Comparison of ENCODE assay signal across 28 cellular contexts in the genomic region with DNA sequence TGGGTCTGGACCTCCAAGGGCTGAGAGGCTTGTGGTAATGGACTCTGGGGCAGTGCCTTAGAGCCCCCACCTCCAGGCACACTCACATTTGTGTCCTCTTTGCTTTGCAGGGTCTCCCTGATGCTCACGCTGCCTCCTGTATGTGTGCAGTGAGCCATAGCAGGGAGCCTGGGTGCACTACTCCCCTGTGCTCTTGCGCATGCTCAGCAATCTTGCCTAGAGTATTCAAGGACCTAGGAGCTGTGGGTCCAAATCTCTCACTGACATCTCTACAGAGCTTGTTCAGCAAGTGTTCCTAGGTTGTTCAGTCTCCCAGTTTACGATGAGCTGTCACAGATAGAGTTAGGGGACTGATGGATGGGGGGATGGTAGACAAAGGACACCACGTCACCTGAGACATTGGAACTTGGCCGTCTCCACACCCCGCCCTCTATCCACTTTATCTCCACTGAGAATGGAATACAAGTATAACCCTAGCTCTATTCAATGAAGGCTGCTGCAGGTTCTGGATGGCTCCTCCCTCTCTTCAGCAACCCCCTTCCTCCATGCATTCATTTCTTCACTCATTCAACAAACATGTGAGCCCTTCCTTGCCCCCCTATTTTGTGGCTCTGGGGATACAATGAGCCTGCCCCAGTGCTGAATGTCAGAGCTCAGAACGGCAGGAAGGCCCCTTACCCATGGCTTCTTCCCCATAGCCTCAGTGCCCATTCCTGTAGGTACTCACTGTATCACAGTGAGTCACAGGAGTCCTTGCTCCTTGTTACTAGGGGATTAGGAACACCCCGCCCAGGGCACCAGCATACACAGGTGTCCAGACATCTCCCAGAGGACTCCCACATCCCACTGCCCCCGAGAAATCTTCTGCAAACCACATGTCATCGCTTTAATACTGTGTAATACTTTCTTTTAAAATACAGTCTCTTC. TPM values are rescaled to one million over a fixed set of nuclear protein-coding genes. Genes with fewer than 3 reads are reported as not detected.
DNase-seq lines count a peak whose midpoint lies in the region; ATAC-seq and TF ChIP-seq lines count a peak whose summit lies in the region.
"Had no signal": no experiment of that assay in that cellular context is flagged by ENCODE, and none has a peak within 500 bp of the region (broad histone marks: within the 10 kb centered on the region; RNA-seq: fewer than 3 reads in every experiment).

No MANE protein-coding gene starts in this region.

- no peak overlapping the region for H2AFZ ChIP-seq in hepatocyte

- H3K4me2 ChIP-seq in hepatocyte: no peak overlapping the region

- no peaks in the 10 kb centered on the region for H3K9me3 ChIP-seq in WERI-Rb-1 (ENCODE audit: severe bottlenecking)
- H3K9me3 ChIP-seq in hepatocyte (ENCODE audit: low read depth): no peaks in the 10 kb centered on the region
- H3K9me3 ChIP-seq: BLaER1 treated with 17β-estradiol and CSF1 and Interleukin-3, amounts not matched to agents 10 nM and 100 nM; Caco-2; esophagus muscularis mucosa; tibial nerve had no signal

- H3K9me3 Mint-ChIP-seq in type B pancreatic cell: no peaks in the 10 kb centered on the region
- H3K9me3 Mint-ChIP-seq: activated T-cell treated with anti-CD3 and anti-CD28 coated beads, Interleukin-2, amount 50 U/mL, for 4 hours; endodermal cell; mesothelial cell of epicardium; naive B cell; stimulated activated naive CD8-positive, alpha-beta T cell treated with anti-CD3 and anti-CD28 coated beads, Interleukin-15, amount 100 ng/mL, for 72 hours had no signal

- H3K9me2 ChIP-seq in hepatocyte (replicated peaks; ENCODE audit: insufficient read depth): no peaks in the 10 kb centered on the region

- WGBS in hepatocyte (ENCODE audit: low lambda C conversion rate, missing lambda C conversion rate): 71% methylated on average over 10 of the region's 10 CpGs

- H3K4me1 ChIP-seq in hepatocyte (ENCODE audit: insufficient read depth): no peaks in the 10 kb centered on the region

- DNase-seq in SIG-M5 treated with dmso at 0.1 percent for 504 hours (lab: John Stamatoyannopoulos, UW; ENCODE audit: unreplicated experiment): peak; percentile 11
- DNase-seq in SIG-M5 (lab: John Stamatoyannopoulos, UW): no peak
- DNase-seq in WERI-Rb-1: peak; percentile 34
- peak; percentile 61 for DNase-seq in hepatocyte (ENCODE audit: low spot score)
- no peak for DNase-seq in type B pancreatic cell (ENCODE audit: extremely low spot score, unreplicated experiment)
- DNase-seq in SHP77 treated with DMSO at 0.1 percent for 48 hours (lab: John Stamatoyannopoulos, UW): no peak
- no peak for DNase-seq in stimulated activated CD4-positive, alpha-beta T cell treated with anti-CD3 and anti-CD28 coated beads, Interleukin-2, amount 100 ng/mL, for 48 hours
- DNase-seq: activated CD4-positive, alpha-beta T cell treated with anti-CD3 and anti-CD28 coated beads for 48 hours; activated T-cell treated with anti-CD3 and anti-CD28 coated beads, Interleukin-2, amount 50 U/mL, for 4 hours; endodermal cell; foreskin melanocyte; naive B cell; NCI-H2081; NCI-H446 treated with DMSO at 0.1 percent for 48 hours; NK-92 treated with Interleukin-12 subunit alpha and Interleukin-12 subunit beta, amount 100 ng/mL, for 24 hours; PC-3; Right ventricle myocardium superior; stimulated activated CD8-positive, alpha-beta memory T cell treated with anti-CD3 and anti-CD28 coated beads, Interleukin-4, amount 100 ng/mL, for 48 hours; stimulated activated naive CD8-positive, alpha-beta T cell treated with anti-CD3 and anti-CD28 coated beads, Interleukin-15, amount 100 ng/mL, for 72 hours had no signal

- peak overlapping the region; percentile 67 for H3K4me3 Mint-ChIP-seq in type B pancreatic cell
- H3K4me3 Mint-ChIP-seq: endodermal cell; mesothelial cell of epicardium; stimulated activated naive CD8-positive, alpha-beta T cell treated with anti-CD3 and anti-CD28 coated beads, Interleukin-15, amount 100 ng/mL, for 72 hours had no signal

- H3K36me3 Mint-ChIP-seq in type B pancreatic cell: peaks cover 5% of the 10 kb centered on the region
- H3K36me3 Mint-ChIP-seq: mesothelial cell of epicardium, naive B cell had no signal

- peaks cover 23% of the 10 kb centered on the region for H3K27me3 Mint-ChIP-seq in type B pancreatic cell

- H3K36me3 ChIP-seq in WERI-Rb-1 (no peaks in the 10 kb centered on the region), hepatocyte (replicated peaks; ENCODE audit: insufficient read depth, low read depth) (no peaks in the 10 kb centered on the region)
- H3K36me3 ChIP-seq: BLaER1 treated with 17β-estradiol and CSF1 and Interleukin-3, amounts not matched to agents 10 nM and 100 nM; esophagus muscularis mucosa had no signal

- H3K27me3 ChIP-seq in WERI-Rb-1 (ENCODE audit: insufficient read depth, low read depth, severe bottlenecking): no peaks in the 10 kb centered on the region
- no peaks in the 10 kb centered on the region for H3K27me3 ChIP-seq in hepatocyte
- H3K27me3 ChIP-seq: tibial nerve had no signal

- H4K20me1 ChIP-seq in hepatocyte (ENCODE audit: insufficient read depth, poor library complexity, severe bottlenecking): no peaks in the 10 kb centered on the region

- H3K79me2 ChIP-seq in hepatocyte: no peaks in the 10 kb centered on the region

- H3K27ac Mint-ChIP-seq in type B pancreatic cell: no peak overlapping the region
- H3K27ac Mint-ChIP-seq: endodermal cell, mesothelial cell of epicardium, naive B cell had no signal

- no peak overlapping the region for H3K27ac ChIP-seq in WERI-Rb-1
- H3K27ac ChIP-seq in hepatocyte: peak overlapping the region; percentile 64
- H3K27ac ChIP-seq: BLaER1 treated with 17β-estradiol and CSF1 and Interleukin-3, amounts not matched to agents 10 nM and 100 nM; esophagus muscularis mucosa; tibial nerve; VCaP had no signal

- peaks cover 9% of the 10 kb centered on the region for H3K4me1 Mint-ChIP-seq in type B pancreatic cell (ENCODE audit: unreplicated experiment)

- ATAC-seq in HG02870 (IDR thresholded peaks at IDR 0.05; ENCODE audit: unreplicated experiment): no peak
- ATAC-seq: activated T-cell treated with anti-CD3 and anti-CD28 coated beads, Interleukin-2, amount 50 U/mL, for 4 hours; PC-3; stimulated activated naive CD8-positive, alpha-beta T cell treated with anti-CD3 and anti-CD28 coated beads, Interleukin-15, amount 100 ng/mL, for 72 hours had no signal

- H3K4me3 ChIP-seq in WERI-Rb-1 (ENCODE audit: low read depth, low read length) (no peak overlapping the region), hepatocyte (no peak overlapping the region)
- H3K4me3 ChIP-seq: BLaER1 treated with 17β-estradiol and CSF1 and Interleukin-3, amounts not matched to agents 10 nM and 100 nM; esophagus muscularis mucosa; tibial nerve had no signal

- TF ChIP-seq CTCF in WERI-Rb-1 (IDR thresholded peaks at IDR 0.05; ENCODE audit: low read depth, low read length) (no peak), hepatocyte (IDR thresholded peaks at IDR 0.05; ENCODE audit: poor library complexity) (no peak), type B pancreatic cell (conservative IDR thresholded peaks at IDR 0.05) (no peak)

RNA-seq across cellular contexts. Expression of gene FIGNL2, which starts 31.2 kb away (rescaled TPM):
- total RNA-seq in hepatocyte: 2.1 and 3.2 TPM in 2 replicates
- 1.1 and 1.9 TPM in 2 replicates for polyA plus RNA-seq in hepatocyte
- total RNA-seq in type B pancreatic cell (ENCODE audit: low replicate concordance): 5.7 and 17.8 TPM in 2 replicates
- total RNA-seq: bronchial epithelial cell, MCF 10A, PC-3 had no signal

Comparison
In these comparisons a context has a peak if more than half of its experiments do, and no peak if none do; other contexts are left out.
1. DNase-seq: peak in SIG-M5 treated with dmso at 0.1 percent for 504 hours (single experiment), WERI-Rb-1 (single experiment) and hepatocyte (single experiment); none in SIG-M5 (single experiment), type B pancreatic cell (single experiment), SHP77 treated with DMSO at 0.1 percent for 48 hours (single experiment) and stimulated activated CD4-positive, alpha-beta T cell treated with anti-CD3 and anti-CD28 coated beads, Interleukin-2, amount 100 ng/mL, for 48 hours (0 of 2).